ENCODE assay signal across 8 cellular contexts in the genomic region with DNA sequence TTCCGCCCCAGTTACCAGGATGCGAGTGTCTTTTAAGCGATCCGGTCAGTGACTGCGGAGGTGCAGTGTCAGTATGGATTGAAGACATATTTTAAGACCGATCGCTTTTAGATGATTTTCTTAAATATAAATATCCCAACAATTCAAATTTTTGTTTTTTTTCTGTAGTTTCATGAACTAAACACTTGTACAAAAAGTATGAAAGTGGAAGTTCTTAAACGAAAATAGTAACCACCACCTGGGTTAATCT. TPM values are rescaled to one million over a fixed set of nuclear protein-coding genes. Genes with fewer than 3 reads are reported as not detected.
DNase-seq lines count a peak whose midpoint lies in the region; ATAC-seq, FAIRE-seq and TF ChIP-seq lines count a peak whose summit lies in the region.

No MANE protein-coding gene starts in this region.

- H3K27me3 Mint-ChIP-seq in stimulated activated naive CD8-positive, alpha-beta T cell treated with anti-CD3 and anti-CD28 coated beads, Interleukin-15, Interleukin-2, amounts not matched to agents 100 ng/mL and 50 ng/mL, for 24 hours: peaks cover 37% of the 10 kb centered on the region

- H4K20me1 ChIP-seq in GM12878 (ENCODE audit: control insufficient read depth, insufficient read depth): no peaks in the 10 kb centered on the region

- no peak overlapping the region for H4K5ac ChIP-seq in mesendoderm (ENCODE audit: low read length)

- H3K4ac ChIP-seq in mesendoderm (ENCODE audit: low read depth, low read length): no peak overlapping the region

- H3K4me1 Mint-ChIP-seq in stimulated activated naive CD8-positive, alpha-beta T cell treated with anti-CD3 and anti-CD28 coated beads, Interleukin-15, Interleukin-2, amounts not matched to agents 100 ng/mL and 50 ng/mL, for 24 hours (ENCODE audit: low read depth): peaks cover 47% of the 10 kb centered on the region

- peaks cover 1% of the 10 kb centered on the region; the same call in 2 of the 3 replicates for H3K9me3 ChIP-seq in GM12878 (replicated peaks; ENCODE audit: control insufficient read depth, insufficient read depth, low read length)

- H3K9me3 Mint-ChIP-seq in stimulated activated naive CD8-positive, alpha-beta T cell treated with anti-CD3 and anti-CD28 coated beads, Interleukin-15, Interleukin-2, amounts not matched to agents 100 ng/mL and 50 ng/mL, for 24 hours: no peaks in the 10 kb centered on the region

- no peak overlapping the region for H2BK5ac ChIP-seq in mesendoderm (ENCODE audit: low read length)

- H3K9ac ChIP-seq in GM12878 (ENCODE audit: control insufficient read depth, insufficient read depth, low read length) (peak overlapping the region; percentile 83), mesendoderm (ENCODE audit: low read length) (no peak overlapping the region)

- peak overlapping the region; percentile 96; the same call in 1 of the 2 replicates for H2AFZ ChIP-seq in GM12878 (ENCODE audit: control insufficient read depth, low read depth, low read length)

- H3K36me3 ChIP-seq in GM12878 (ENCODE audit: control insufficient read depth in 2 of 2, insufficient read depth in 2 of 2, low read length in 1 of 2) (no peaks in the 10 kb centered on the region; a peak in 1 of 4 replicates), mesendoderm (ENCODE audit: control insufficient read depth, insufficient read depth, low read length) (no peaks in the 10 kb centered on the region)

- WGBS in GM12878 (ENCODE audit: insufficient coverage, insufficient replicate concordance, low lambda C conversion rate, missing lambda C conversion rate): under 1% methylated on average over 8 of the region's 8 CpGs
- no CpG with 5 or more reads among the region's 8 CpGs for WGBS in mesendoderm (ENCODE audit: extremely low coverage, insufficient coverage, low lambda C conversion rate)

- CTCF ChIA-PET in GM12878 (lab: Yijun Ruan, JAX): interaction anchor here (0.6 to 1.3 kb wide), 4 partner anchors 23 to 677 kb away, joined by 3 to 4 read pairs (median 3); no protein-coding TSS in a partner anchor

- H3K23ac ChIP-seq in mesendoderm (ENCODE audit: low read length): no peak overlapping the region

- no peak overlapping the region for H2BK120ac ChIP-seq in mesendoderm (ENCODE audit: low read depth, low read length)

- FAIRE-seq in GM12878 (lab: Jason Lieb, UNC): no peak

- ATAC-seq in stimulated activated naive CD8-positive, alpha-beta T cell treated with anti-CD3 and anti-CD28 coated beads, Interleukin-15, Interleukin-2, amounts not matched to agents 100 U/mL and 50 U/mL, for 24 hours: no peak
- ATAC-seq in GM12878: no peak
- no peak for ATAC-seq in omental fat pad (ENCODE audit: low FRiP score)
- ATAC-seq in GM18867 (IDR thresholded peaks at IDR 0.05; ENCODE audit: unreplicated experiment): no peak

- peaks cover 6% of the 10 kb centered on the region for H3K36me3 Mint-ChIP-seq in stimulated activated naive CD8-positive, alpha-beta T cell treated with anti-CD3 and anti-CD28 coated beads, Interleukin-15, Interleukin-2, amounts not matched to agents 100 ng/mL and 50 ng/mL, for 24 hours (ENCODE audit: low read depth)

- no peak for TF ChIP-seq EP300 in GM12878 (IDR thresholded peaks at IDR 0.05; ENCODE audit: borderline replicate concordance in 1 of 2, control insufficient read depth in 1 of 2, low read depth in 2 of 2, low read length in 2 of 2)

- in situ Hi-C loops in GM12878 (cut with MboI): loop anchor here (5.0 kb wide), 2 partner anchors 310 to 790 kb away; a partner anchor contains a TSS

- no peak overlapping the region for H2BK15ac ChIP-seq in mesendoderm (replicated peaks; ENCODE audit: low read depth)

- H3K79me1 ChIP-seq in mesendoderm (ENCODE audit: low read length): no peaks in the 10 kb centered on the region

- H3K56ac ChIP-seq in mesendoderm (ENCODE audit: low read length): peak overlapping the region; percentile 9

- H3K18ac ChIP-seq in mesendoderm (ENCODE audit: low read length): no peak overlapping the region

- H3K27ac Mint-ChIP-seq in stimulated activated naive CD8-positive, alpha-beta T cell treated with anti-CD3 and anti-CD28 coated beads, Interleukin-15, Interleukin-2, amounts not matched to agents 100 ng/mL and 50 ng/mL, for 24 hours: peak overlapping the region; percentile 88

- no TSS peak for BruUV-seq in GM12878 (replicated peaks; lab: Mats Ljungman, UMichigan)

- H3K4me3 Mint-ChIP-seq in stimulated activated naive CD8-positive, alpha-beta T cell treated with anti-CD3 and anti-CD28 coated beads, Interleukin-15, Interleukin-2, amounts not matched to agents 100 ng/mL and 50 ng/mL, for 24 hours: peak overlapping the region; percentile 90

- no peak overlapping the region for H2AK5ac ChIP-seq in mesendoderm (ENCODE audit: low read length)

- H3K4me2 ChIP-seq in GM12878 (ENCODE audit: control insufficient read depth, insufficient read depth) (peak overlapping the region; percentile 75), mesendoderm (ENCODE audit: low read length) (peak overlapping the region; percentile 81)

- RAD21 ChIA-PET in GM12878 (lab: Charles Lee; ENCODE audit: unreplicated experiment): interaction anchor here (1.0 to 2.7 kb wide), 6 partner anchors 8 to 323 kb away, joined by 3 to 16 read pairs (median 6); no protein-coding TSS in a partner anchor

- H3K4me3 ChIP-seq in GM12878 (peak overlapping the region; percentile 95), mesendoderm (ENCODE audit: low read length) (no peak overlapping the region)

- peaks cover 15% of the 10 kb centered on the region for H3K79me2 ChIP-seq in GM12878 (ENCODE audit: control insufficient read depth, insufficient read depth, low read length)
- H3K79me2 ChIP-seq in mesendoderm (ENCODE audit: control insufficient read depth, insufficient read depth, low read length): no peaks in the 10 kb centered on the region

- no peak for TF ChIP-seq RAD21 in GM12878 (IDR thresholded peaks at IDR 0.05; ENCODE audit: insufficient read depth, low read depth, low read length)

- peaks cover 0 to under 1% of the 10 kb centered on the region in 2 experiments; a peak in 1 of 4 replicates for H3K27me3 ChIP-seq in GM12878 (replicated peaks in 1 of 2; ENCODE audit: control insufficient read depth in 2 of 2, insufficient read depth in 2 of 2, low read length in 1 of 2)
- H3K27me3 ChIP-seq in mesendoderm (ENCODE audit: insufficient read depth, low read length, poor library complexity): peaks cover 11% of the 10 kb centered on the region

- intact Hi-C loops in GM12878 (cut with micrococcal nuclease; ENCODE audit: unreplicated experiment): loop anchor here (2.0 to 10.0 kb wide), 6 partner anchors 65 to 822 kb away; a partner anchor contains a TSS

- DNase-seq in stimulated activated naive CD8-positive, alpha-beta T cell treated with anti-CD3 and anti-CD28 coated beads, Interleukin-15, Interleukin-2, amounts not matched to agents 100 U/mL and 50 U/mL, for 24 hours: no peak
- DNase-seq in GM12878 (ENCODE audit: low read depth, low spot score): no peak
- DNase-seq in mesendoderm: no peak
- no peak for DNase-seq in DMS 273 (lab: John Stamatoyannopoulos, UW; ENCODE audit: unreplicated experiment)
- DNase-seq in NCI-H748 treated with DMSO at 0.1 percent for 48 hours (lab: John Stamatoyannopoulos, UW): no peak
- no peak for DNase-seq in omental fat pad (ENCODE audit: low spot score)

- POLR2A ChIA-PET in GM12878 (lab: Charles Lee): interaction anchor here (1.8 to 2.7 kb wide), 3 partner anchors 23 to 314 kb away, joined by 10 to 15 read pairs (median 11); a partner anchor contains a TSS

- H3K4me1 ChIP-seq in GM12878 (ENCODE audit: control insufficient read depth, insufficient read depth, low read length) (peaks cover 18% of the 10 kb centered on the region), mesendoderm (ENCODE audit: control insufficient read depth, low read depth, low read length) (no peaks in the 10 kb centered on the region)

- SMC1A ChIA-PET in GM12878 (lab: Charles Lee; ENCODE audit: uncharacterized antibody, unreplicated experiment): interaction anchor here (0.8 to 2.7 kb wide), 6 partner anchors 22 to 313 kb away, joined by 3 to 9 read pairs (median 4); a partner anchor contains a TSS

- no peak overlapping the region for H4K8ac ChIP-seq in mesendoderm (ENCODE audit: low read depth, low read length)

- H3K27ac ChIP-seq in GM12878 (ENCODE audit: control insufficient read depth, insufficient read depth) (peak overlapping the region; percentile 89), mesendoderm (ENCODE audit: low read depth, low read length) (no peak overlapping the region)

- TF ChIP-seq CTCF in GM12878 (IDR thresholded peaks at IDR 0.05 in 2 of 3, conservative IDR thresholded peaks at IDR 0.05 in 1 of 3; ENCODE audit: control insufficient read depth in 2 of 3, extremely low read depth in 1 of 3, insufficient read depth in 1 of 3, low read depth in 3 of 3, low read length in 3 of 3) (no peak), omental fat pad (IDR thresholded peaks at IDR 0.05) (no peak)

- no peak for TF ChIP-seq POLR2A in GM12878 (IDR thresholded peaks at IDR 0.05; ENCODE audit: low read depth, low read length)

RNA-seq across cellular contexts. Expression of a gene that starts 0.9 kb away (rescaled TPM):
- 52.1 and 56.3 TPM in 2 replicates for total RNA-seq in GM12878 (2013; cell fraction: nucleolus; rRNA removed)
- 65.3 and 70.9 TPM in 2 replicates for total RNA-seq in GM12878 (2014; rRNA removed)
- 64.5 and 72.3 TPM in 2 replicates for total RNA-seq in GM12878 (2014; rRNA removed; fragmentation: Illumina TruSeq; extraction: Trizol)
- 68.0 and 74.3 TPM in 2 replicates for total RNA-seq in GM12878 (2021)
- 65.1 TPM for polyA plus RNA-seq in GM12878 (2011; ENCODE audit: low read depth)
- 101 and 151 TPM in 2 replicates for polyA plus RNA-seq in GM12878 (2011; rRNA removed)
- 33.9 and 35.7 TPM in 2 replicates for polyA plus RNA-seq in GM12878 (2011; cell fraction: cytosol; rRNA removed)
- 63.7 and 81.5 TPM in 2 replicates for polyA plus RNA-seq in GM12878 (2011; cell fraction: nucleus; rRNA removed)
- polyA plus RNA-seq in GM12878 (2012): 65.2 and 75.4 TPM in 2 replicates
- 68.1 and 74.9 TPM in 2 replicates for polyA plus RNA-seq in GM12878 (2014; fragmentation: Illumina TruSeq; extraction: Trizol)
- 100 to 1,000 TPM; 238 to 248 TPM for polyA plus RNA-seq in GM12878 (2014; fragmentation: Nextera tagmentation; extraction: Ambion mirVana)
- polyA plus RNA-seq in GM12878 (2014; rRNA removed): 60.9 and 64.7 TPM in 2 replicates
- polyA plus RNA-seq in GM12878 (2016; fragmentation: Nextera tagmentation; extraction: Ambion mirVana): 100 to 1,000 TPM; 171 to 205 TPM
- polyA minus RNA-seq in GM12878 (2011; rRNA and poly(A)+ RNA removed): 16.1 and 21.0 TPM in 2 replicates
- polyA minus RNA-seq in GM12878 (2011; cell fraction: cytosol; rRNA and poly(A)+ RNA removed): 2.5 and 4.7 TPM in 2 replicates
- polyA minus RNA-seq in GM12878 (2011; cell fraction: nucleus; rRNA and poly(A)+ RNA removed): 21.8 and 26.3 TPM in 2 replicates
- 3.0 TPM for polyA plus RNA-seq in mesendoderm (2013, experiment 1 of 2)
- 2.8 TPM for polyA plus RNA-seq in mesendoderm (2013, experiment 2 of 2)
- total RNA-seq in omental fat pad: 10 to 100 TPM; 17.8 to 31.9 (median 26.7) TPM

RNA-seq across cellular contexts. Expression of a gene that starts 3.9 kb away (rescaled TPM):
- 43.7 and 47.2 TPM in 2 replicates for total RNA-seq in GM12878 (2013; cell fraction: nucleolus; rRNA removed)
- total RNA-seq in GM12878 (2014; rRNA removed): 27.5 and 34.6 TPM in 2 replicates
- total RNA-seq in GM12878 (2014; rRNA removed; fragmentation: Illumina TruSeq; extraction: Trizol): 31.5 and 32.4 TPM in 2 replicates
- 29.1 and 29.4 TPM in 2 replicates for total RNA-seq in GM12878 (2021)
- polyA plus RNA-seq in GM12878 (2011; ENCODE audit: low read depth): 10.5 TPM
- 49.7 and 70.6 TPM in 2 replicates for polyA plus RNA-seq in GM12878 (2011; rRNA removed)
- 20.6 and 22.9 TPM in 2 replicates for polyA plus RNA-seq in GM12878 (2011; cell fraction: cytosol; rRNA removed)
- 77.8 and 78.2 TPM in 2 replicates for polyA plus RNA-seq in GM12878 (2011; cell fraction: nucleus; rRNA removed)
- 25.9 and 26.9 TPM in 2 replicates for polyA plus RNA-seq in GM12878 (2012)
- 32.1 and 39.0 TPM in 2 replicates for polyA plus RNA-seq in GM12878 (2014; fragmentation: Illumina TruSeq; extraction: Trizol)
- polyA plus RNA-seq in GM12878 (2014; fragmentation: Nextera tagmentation; extraction: Ambion mirVana): 10 to 100 TPM in 1 of 2 experiments, 1 to 10 TPM in 1; 8.0 to 12.4 TPM
- 24.2 and 24.6 TPM in 2 replicates for polyA plus RNA-seq in GM12878 (2014; rRNA removed)
- 10 to 100 TPM; 17.4 to 19.5 TPM for polyA plus RNA-seq in GM12878 (2016; fragmentation: Nextera tagmentation; extraction: Ambion mirVana)
- 47.5 and 83.2 TPM in 2 replicates for polyA minus RNA-seq in GM12878 (2011; rRNA and poly(A)+ RNA removed)
- polyA minus RNA-seq in GM12878 (2011; cell fraction: cytosol; rRNA and poly(A)+ RNA removed): 16.7 and 33.9 TPM in 2 replicates
- polyA minus RNA-seq in GM12878 (2011; cell fraction: nucleus; rRNA and poly(A)+ RNA removed): 18.1 and 22.3 TPM in 2 replicates
- 5.0 TPM for polyA plus RNA-seq in mesendoderm (2013, experiment 1 of 2)
- polyA plus RNA-seq in mesendoderm (2013, experiment 2 of 2): 4.8 TPM
- total RNA-seq in omental fat pad: 10 to 100 TPM; 55.4 to 76.1 (median 62.6) TPM

RNA-seq across cellular contexts. Expression of a gene that starts 28.2 kb away (rescaled TPM):
- total RNA-seq in GM12878 (2013; cell fraction: nucleolus; rRNA removed): 0.21 and 0.49 TPM in 2 replicates
- total RNA-seq in GM12878 (2014; rRNA removed) (0.27 and 0.51 TPM in 2 replicates), GM12878 (2014; rRNA removed; fragmentation: Illumina TruSeq; extraction: Trizol) (0.40 and 0.60 TPM in 2 replicates), GM12878 (2021) (0.21 and 0.36 TPM in 2 replicates), omental fat pad (not detected)
- 0.10 TPM for polyA plus RNA-seq in GM12878 (2011; ENCODE audit: low read depth)
- polyA plus RNA-seq in GM12878 (2011; rRNA removed) (0.34 and 0.71 TPM in 2 replicates), GM12878 (2014; fragmentation: Illumina TruSeq; extraction: Trizol) (0.53 and 0.95 TPM in 2 replicates), GM12878 (2014; fragmentation: Nextera tagmentation; extraction: Ambion mirVana) (under 1 TPM; 0.13 to 0.26 TPM), GM12878 (2014; rRNA removed) (0.65 and 0.99 TPM in 2 replicates), GM12878 (2016; fragmentation: Nextera tagmentation; extraction: Ambion mirVana) (under 1 TPM in 1 of 2 experiments, not detected in 1; 0.43 TPM)
- 0.16 and 0.25 TPM in 2 replicates for polyA plus RNA-seq in GM12878 (2011; cell fraction: cytosol; rRNA removed)
- polyA plus RNA-seq in GM12878 (2011; cell fraction: nucleus; rRNA removed): 0.30 and 0.38 TPM in 2 replicates
- polyA plus RNA-seq in GM12878 (2012): 0.21 and 0.24 TPM in 2 replicates
- polyA minus RNA-seq in GM12878 (2011; rRNA and poly(A)+ RNA removed): 0.21 and 0.22 TPM in 2 replicates
- not detected in 2 replicates for polyA minus RNA-seq in GM12878 (2011; cell fraction: cytosol; rRNA and poly(A)+ RNA removed)
- 0.36 TPM in 1 of 2 replicates, not detected in the other for polyA minus RNA-seq in GM12878 (2011; cell fraction: nucleus; rRNA and poly(A)+ RNA removed)
- 0.10 TPM for polyA plus RNA-seq in mesendoderm (2013, experiment 1 of 2)
- polyA plus RNA-seq in mesendoderm (2013, experiment 2 of 2): 0.06 TPM
